In the genomic region with DNA sequence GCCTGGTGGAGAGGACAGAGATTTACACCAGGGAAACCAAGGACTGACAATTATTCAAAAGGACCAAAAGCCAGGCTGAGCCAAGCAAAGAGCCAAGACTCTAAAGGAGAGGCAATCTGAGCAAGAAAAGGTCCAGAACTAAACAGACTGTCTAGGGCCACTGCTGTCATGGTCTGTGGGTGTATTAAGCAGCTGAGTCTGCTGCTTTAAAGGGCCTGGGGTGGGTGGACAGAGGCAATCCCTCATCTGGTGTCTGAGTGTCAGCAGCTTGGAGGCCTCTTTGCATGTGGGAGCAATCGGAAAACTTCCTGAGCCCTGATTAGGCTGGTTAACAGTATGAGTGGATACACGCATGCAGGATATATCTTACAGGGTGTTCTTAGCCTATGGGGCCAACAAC, we compare ENCODE assay signal across 21 cellular contexts.
DNase-seq lines count a peak whose midpoint lies in the region; ATAC-seq, FAIRE-seq and TF ChIP-seq lines count a peak whose summit lies in the region.
"Had no signal": no experiment of that assay in that cellular context is flagged by ENCODE, and none has a peak within 500 bp of the region (broad histone marks: within the 10 kb centered on the region; RNA-seq: fewer than 3 reads in every experiment).

No MANE protein-coding gene starts in this region.

- no peak overlapping the region for H3K4me2 ChIP-seq in parathyroid adenoma (ENCODE audit: low read length)

- intact Hi-C loops in left ventricle myocardium superior (cut with micrococcal nuclease) = no loop called here

- ATAC-seq in left ventricle myocardium superior = peak; percentile 20
- ATAC-seq: HepG2, Panc1 had no signal

- H3K36me3 ChIP-seq in right atrium auricular region = no peaks in the 10 kb centered on the region
- H3K36me3 ChIP-seq in parathyroid adenoma (ENCODE audit: control insufficient read depth, insufficient read depth, low read length) = no peaks in the 10 kb centered on the region
- H3K36me3 ChIP-seq in small intestine (ENCODE audit: control insufficient read depth in 2 of 2, insufficient read depth in 2 of 2, low read length in 2 of 2) = no peaks in the 10 kb centered on the region

- FAIRE-seq in small intestine (lab: Jason Lieb, UNC) = no peak
- FAIRE-seq: HepG2 had no signal

- H3K27ac ChIP-seq in right atrium auricular region (no peak overlapping the region), parathyroid adenoma (no peak overlapping the region), small intestine (ENCODE audit: low read depth in 1 of 2, low read length in 1 of 2) (no peak overlapping the region)
- H3K27ac ChIP-seq: RWPE1 had no signal

- no peaks in the 10 kb centered on the region for H3K4me1 ChIP-seq in right atrium auricular region
- peaks cover 3% of the 10 kb centered on the region for H3K4me1 ChIP-seq in parathyroid adenoma
- no peaks in the 10 kb centered on the region for H3K4me1 ChIP-seq in small intestine (ENCODE audit: control insufficient read depth in 2 of 2, insufficient read depth in 1 of 2, low read depth in 1 of 2, low read length in 1 of 2)

- H3K27me3 ChIP-seq in right atrium auricular region (no peaks in the 10 kb centered on the region), parathyroid adenoma (ENCODE audit: control insufficient read depth, insufficient read depth, low read length) (no peaks in the 10 kb centered on the region), small intestine (ENCODE audit: control insufficient read depth in 2 of 2, insufficient read depth in 2 of 2, low read length in 2 of 2) (no peaks in the 10 kb centered on the region)

- H3K4me3 ChIP-seq in right atrium auricular region (no peak overlapping the region), parathyroid adenoma (ENCODE audit: low read depth, low read length) (no peak overlapping the region), small intestine (ENCODE audit: low read depth in 1 of 2, low read length in 2 of 2) (no peak overlapping the region)

- no peaks in the 10 kb centered on the region for H3K79me2 ChIP-seq in parathyroid adenoma

- no peaks in the 10 kb centered on the region for H3K9me3 ChIP-seq in right atrium auricular region
- H3K9me3 ChIP-seq in parathyroid adenoma (ENCODE audit: control insufficient read depth, low read length) = no peaks in the 10 kb centered on the region
- H3K9me3 ChIP-seq in small intestine (ENCODE audit: control insufficient read depth, low read depth) = no peaks in the 10 kb centered on the region

- H3K9ac ChIP-seq in parathyroid adenoma = no peak overlapping the region

- DNase-seq in left ventricle myocardium superior = no peak
- no peak for DNase-seq in right atrium auricular region (ENCODE audit: low spot score)
- peak; percentile 34 for DNase-seq in left kidney (ENCODE audit: low read depth, low spot score)
- DNase-seq in small intestine = no peak
- no peak for DNase-seq in GOT3 (lab: John Stamatoyannopoulos, UW)
- no peak for DNase-seq in activated effector memory CD4-positive, alpha-beta T cell treated with anti-CD3 and anti-CD28 coated beads, Interleukin-2, amount 50 U/mL, for 16 hours
- DNase-seq: CD4-positive, CD25-positive, alpha-beta regulatory T cell; DMS153; H7; Kasumi-1; NCI-H1092 treated with DMSO at 0.1 percent for 48 hours; NCI-H1436 treated with DMSO at 0.1 percent for 48 hours; NCI-H187 treated with DMSO at 0.1 percent for 48 hours; NCI-H2107; NCI-H446; NCI-H524 treated with DMSO at 0.1 percent for 48 hours; SHP77 treated with DMSO at 0.1 percent for 48 hours had no signal

- TF ChIP-seq CTCF in right atrium auricular region (IDR thresholded peaks at IDR 0.05) (no peak), parathyroid adenoma (IDR thresholded peaks at IDR 0.05) (no peak)

- H2AFZ ChIP-seq in parathyroid adenoma = peak overlapping the region; percentile 2

- 77 to 96% (median 88%) methylated on average over 2 of the region's 2 CpGs for WGBS in small intestine, 3 donors
